In the genomic region with DNA sequence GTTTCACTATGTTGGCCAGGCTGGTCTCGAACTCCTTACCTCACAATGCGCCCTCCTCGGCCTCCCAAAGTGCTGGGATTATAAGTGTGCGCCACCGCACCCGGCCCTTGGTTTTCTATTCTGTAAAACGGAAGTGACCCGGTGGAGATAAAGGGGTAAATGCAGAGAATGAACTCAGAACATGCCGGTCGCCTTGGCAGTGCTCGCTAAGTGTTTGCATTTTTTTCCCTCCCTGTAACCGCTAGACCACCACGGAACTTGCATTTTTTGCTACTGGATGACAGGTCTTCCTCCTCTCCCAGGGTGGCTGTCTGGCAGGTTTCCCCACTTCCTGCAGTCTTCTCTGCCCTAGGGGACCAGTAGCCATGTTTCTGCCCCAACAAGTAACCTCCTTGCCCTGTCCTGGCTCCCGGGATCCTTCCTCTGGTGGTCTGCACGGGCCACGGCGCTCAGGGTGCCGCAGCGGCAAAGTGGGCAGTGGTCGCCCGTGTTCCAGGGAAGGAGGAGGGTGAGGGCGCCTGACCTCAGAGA, we compare ENCODE assay signal across 9 cellular contexts. TPM values are rescaled to one million over a fixed set of nuclear protein-coding genes. Genes with fewer than 3 reads are reported as not detected.
DNase-seq lines count a peak whose midpoint lies in the region; ATAC-seq and TF ChIP-seq lines count a peak whose summit lies in the region.
"Had no signal": no experiment of that assay in that cellular context is flagged by ENCODE, and none has a peak within 500 bp of the region (broad histone marks: within the 10 kb centered on the region; RNA-seq: fewer than 3 reads in every experiment).

No MANE protein-coding gene starts in this region.

- peaks cover 82% of the 10 kb centered on the region for H3K4me1 ChIP-seq in BLaER1

- no peaks in the 10 kb centered on the region for H3K9me3 ChIP-seq in BLaER1
- H3K9me3 ChIP-seq: neutrophil had no signal

- H3K36me3 ChIP-seq in BLaER1, result peaks cover 19% of the 10 kb centered on the region
- H3K36me3 ChIP-seq: neutrophil had no signal

- POLR2A ChIA-PET in naive thymus-derived CD8-positive, alpha-beta T cell (lab: Charles Lee), result interaction anchor here (1.0 kb wide), 1 partner anchor 8 kb away, joined by 4 read pairs; no protein-coding TSS in a partner anchor

- no peaks in the 10 kb centered on the region for H3K36me3 Mint-ChIP-seq in naive thymus-derived CD8-positive, alpha-beta T cell

- ATAC-seq in naive thymus-derived CD8-positive, alpha-beta T cell, result peak in 1 of 2 donors; percentile 30
- no peak for ATAC-seq in GM18861 (IDR thresholded peaks at IDR 0.05; ENCODE audit: unreplicated experiment)
- ATAC-seq in HG02763 (IDR thresholded peaks at IDR 0.05; ENCODE audit: unreplicated experiment), result no peak

- in situ Hi-C loops in astrocyte of the cerebellum (cut with HindIII; ENCODE audit: low sequenced_read_pairs), result no loop called here

- no peaks in the 10 kb centered on the region for H4K20me1 ChIP-seq in BLaER1

- peak overlapping the region; percentile 89 for H3K4me2 ChIP-seq in BLaER1

- TF ChIP-seq CTCF in astrocyte of the cerebellum (IDR thresholded peaks at IDR 0.05; ENCODE audit: low read depth, low read length, missing control alignments), result no peak

- H3K9ac ChIP-seq in BLaER1, result peak overlapping the region; percentile 69

- H3K4me3 ChIP-seq in BLaER1 (peak overlapping the region; percentile 50), astrocyte of the cerebellum (ENCODE audit: low read depth, low read length) (no peak overlapping the region)

- H3K4me1 Mint-ChIP-seq in naive thymus-derived CD8-positive, alpha-beta T cell, result peaks cover 9 to 31% (median 27%) of the 10 kb centered on the region in 4 donors

- no peaks in the 10 kb centered on the region for H3K27me3 ChIP-seq in BLaER1

- H3K27ac Mint-ChIP-seq in naive thymus-derived CD8-positive, alpha-beta T cell, result peak overlapping the region in 8 of 10 donors; percentile 55 to 96 (median 85)

- peak overlapping the region in 9 of 10 donors; percentile 26 to 76 (median 62) for H3K4me3 Mint-ChIP-seq in naive thymus-derived CD8-positive, alpha-beta T cell

- DNase-seq in Kasumi-1 (lab: John Stamatoyannopoulos, UW) (peak; percentile 69 to 83), astrocyte of the cerebellum (ENCODE audit: low read depth) (peak; percentile 46), ecto neural progenitor cell (ENCODE audit: low spot score) (no peak), hepatic stellate cell (ENCODE audit: low spot score) (no peak)
- peak in 2 of 10 donors; percentile 4 to 64 for DNase-seq in naive thymus-derived CD8-positive, alpha-beta T cell

- peak overlapping the region; percentile 87 for H3K27ac ChIP-seq in BLaER1

- H3K9me3 Mint-ChIP-seq in naive thymus-derived CD8-positive, alpha-beta T cell, result no peaks in the 10 kb centered on the region

- no peaks in the 10 kb centered on the region for H3K27me3 Mint-ChIP-seq in naive thymus-derived CD8-positive, alpha-beta T cell

RNA-seq across cellular contexts. Expression of a gene that starts 18.8 kb away (rescaled TPM):
- total RNA-seq in naive thymus-derived CD8-positive, alpha-beta T cell, result 10 to 100 TPM; 18.7 to 21.4 TPM
- polyA plus RNA-seq in naive thymus-derived CD8-positive, alpha-beta T cell, result 10 to 100 TPM in 1 of 3 donors, 1 to 10 TPM in 2; 4.6 to 13.7 (median 8.5) TPM

Comparison
In these comparisons a context has a peak if more than half of its experiments do, and no peak if none do; other contexts are left out.
1. DNase-seq: peak in Kasumi-1 (2 of 2) and astrocyte of the cerebellum (single experiment); none in ecto neural progenitor cell (single experiment) and hepatic stellate cell (single experiment).